In genomic region chr11:64317325-64317960, GRCh38 we compare ENCODE assay signal across 1 cellular context.
A peak's percentile ranks its signal among the peaks of the same experiment; 100 is the strongest.
TF ChIP-seq lines count a peak whose summit lies in the region.

TRMT112 (minus strand) TSS chr11:64317559; CDS start chr11:64317526, 33 bp downstream.

TF ChIP-seq in WTC11, 78 proteins besides CTCF, POLR2A, EP300 and RAD21 (continued from another document):
- TF ChIP-seq NR3C1 (CRISPR knock-in tag; conservative IDR thresholded peaks at IDR 0.05; ENCODE audit: low read depth) (no peak), PRRX2 (CRISPR knock-in tag; IDR thresholded peaks at IDR 0.05) (no peak), ZNF671 (CRISPR knock-in tag; IDR thresholded peaks at IDR 0.05) (no peak), GABPB1 (CRISPR knock-in tag; IDR thresholded peaks at IDR 0.05) (peak; percentile 77), RORB (CRISPR knock-in tag; IDR thresholded peaks at IDR 0.05) (no peak), MXD4 (CRISPR knock-in tag; IDR thresholded peaks at IDR 0.05; ENCODE audit: borderline replicate concordance) (no peak), NFYB (CRISPR knock-in tag; conservative IDR thresholded peaks at IDR 0.05; ENCODE audit: low read depth) (peak; percentile 68), ZNF121 (CRISPR knock-in tag; IDR thresholded peaks at IDR 0.05) (no peak), TEAD1 (CRISPR knock-in tag; IDR thresholded peaks at IDR 0.05) (peak; percentile 89), CREB1 (CRISPR knock-in tag; IDR thresholded peaks at IDR 0.05) (0 out of 2 replicates have a peak, but pooled peaks have one; percentile 20), ZNF416 (CRISPR knock-in tag; IDR thresholded peaks at IDR 0.05) (no peak), ETV6 (CRISPR knock-in tag; IDR thresholded peaks at IDR 0.05) (peak; percentile 72; the same call in 1 of the 2 replicates), E2F1 (CRISPR knock-in tag; IDR thresholded peaks at IDR 0.05) (0 out of 2 replicates have a peak, but pooled peaks have one; percentile 64), ZNF281 (CRISPR knock-in tag; IDR thresholded peaks at IDR 0.05) (no peak), USF2 (CRISPR knock-in tag; IDR thresholded peaks at IDR 0.05) (peak; percentile 84), SMAD4 (CRISPR knock-in tag; IDR thresholded peaks at IDR 0.05) (no peak), ATF1 (CRISPR knock-in tag; IDR thresholded peaks at IDR 0.05) (no peak)
- TF ChIP-seq, protein P1, sequence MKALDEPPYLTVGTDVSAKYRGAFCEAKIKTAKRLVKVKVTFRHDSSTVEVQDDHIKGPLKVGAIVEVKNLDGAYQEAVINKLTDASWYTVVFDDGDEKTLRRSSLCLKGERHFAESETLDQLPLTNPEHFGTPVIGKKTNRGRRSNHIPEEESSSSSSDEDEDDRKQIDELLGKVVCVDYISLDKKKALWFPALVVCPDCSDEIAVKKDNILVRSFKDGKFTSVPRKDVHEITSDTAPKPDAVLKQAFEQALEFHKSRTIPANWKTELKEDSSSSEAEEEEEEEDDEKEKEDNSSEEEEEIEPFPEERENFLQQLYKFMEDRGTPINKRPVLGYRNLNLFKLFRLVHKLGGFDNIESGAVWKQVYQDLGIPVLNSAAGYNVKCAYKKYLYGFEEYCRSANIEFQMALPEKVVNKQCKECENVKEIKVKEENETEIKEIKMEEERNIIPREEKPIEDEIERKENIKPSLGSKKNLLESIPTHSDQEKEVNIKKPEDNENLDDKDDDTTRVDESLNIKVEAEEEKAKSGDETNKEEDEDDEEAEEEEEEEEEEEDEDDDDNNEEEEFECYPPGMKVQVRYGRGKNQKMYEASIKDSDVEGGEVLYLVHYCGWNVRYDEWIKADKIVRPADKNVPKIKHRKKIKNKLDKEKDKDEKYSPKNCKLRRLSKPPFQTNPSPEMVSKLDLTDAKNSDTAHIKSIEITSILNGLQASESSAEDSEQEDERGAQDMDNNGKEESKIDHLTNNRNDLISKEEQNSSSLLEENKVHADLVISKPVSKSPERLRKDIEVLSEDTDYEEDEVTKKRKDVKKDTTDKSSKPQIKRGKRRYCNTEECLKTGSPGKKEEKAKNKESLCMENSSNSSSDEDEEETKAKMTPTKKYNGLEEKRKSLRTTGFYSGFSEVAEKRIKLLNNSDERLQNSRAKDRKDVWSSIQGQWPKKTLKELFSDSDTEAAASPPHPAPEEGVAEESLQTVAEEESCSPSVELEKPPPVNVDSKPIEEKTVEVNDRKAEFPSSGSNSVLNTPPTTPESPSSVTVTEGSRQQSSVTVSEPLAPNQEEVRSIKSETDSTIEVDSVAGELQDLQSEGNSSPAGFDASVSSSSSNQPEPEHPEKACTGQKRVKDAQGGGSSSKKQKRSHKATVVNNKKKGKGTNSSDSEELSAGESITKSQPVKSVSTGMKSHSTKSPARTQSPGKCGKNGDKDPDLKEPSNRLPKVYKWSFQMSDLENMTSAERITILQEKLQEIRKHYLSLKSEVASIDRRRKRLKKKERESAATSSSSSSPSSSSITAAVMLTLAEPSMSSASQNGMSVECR (CRISPR knock-in tag; IDR thresholded peaks at IDR 0.05; ENCODE audit: borderline replicate concordance), result peak; percentile 24; the same call in 1 of the 2 replicates
- TF ChIP-seq, protein P2, sequence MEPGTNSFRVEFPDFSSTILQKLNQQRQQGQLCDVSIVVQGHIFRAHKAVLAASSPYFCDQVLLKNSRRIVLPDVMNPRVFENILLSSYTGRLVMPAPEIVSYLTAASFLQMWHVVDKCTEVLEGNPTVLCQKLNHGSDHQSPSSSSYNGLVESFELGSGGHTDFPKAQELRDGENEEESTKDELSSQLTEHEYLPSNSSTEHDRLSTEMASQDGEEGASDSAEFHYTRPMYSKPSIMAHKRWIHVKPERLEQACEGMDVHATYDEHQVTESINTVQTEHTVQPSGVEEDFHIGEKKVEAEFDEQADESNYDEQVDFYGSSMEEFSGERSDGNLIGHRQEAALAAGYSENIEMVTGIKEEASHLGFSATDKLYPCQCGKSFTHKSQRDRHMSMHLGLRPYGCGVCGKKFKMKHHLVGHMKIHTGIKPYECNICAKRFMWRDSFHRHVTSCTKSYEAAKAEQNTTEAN (CRISPR knock-in tag; IDR thresholded peaks at IDR 0.05), result 0 out of 2 replicates have a peak, but pooled peaks have one; percentile 34
- TF ChIP-seq, protein P3, sequence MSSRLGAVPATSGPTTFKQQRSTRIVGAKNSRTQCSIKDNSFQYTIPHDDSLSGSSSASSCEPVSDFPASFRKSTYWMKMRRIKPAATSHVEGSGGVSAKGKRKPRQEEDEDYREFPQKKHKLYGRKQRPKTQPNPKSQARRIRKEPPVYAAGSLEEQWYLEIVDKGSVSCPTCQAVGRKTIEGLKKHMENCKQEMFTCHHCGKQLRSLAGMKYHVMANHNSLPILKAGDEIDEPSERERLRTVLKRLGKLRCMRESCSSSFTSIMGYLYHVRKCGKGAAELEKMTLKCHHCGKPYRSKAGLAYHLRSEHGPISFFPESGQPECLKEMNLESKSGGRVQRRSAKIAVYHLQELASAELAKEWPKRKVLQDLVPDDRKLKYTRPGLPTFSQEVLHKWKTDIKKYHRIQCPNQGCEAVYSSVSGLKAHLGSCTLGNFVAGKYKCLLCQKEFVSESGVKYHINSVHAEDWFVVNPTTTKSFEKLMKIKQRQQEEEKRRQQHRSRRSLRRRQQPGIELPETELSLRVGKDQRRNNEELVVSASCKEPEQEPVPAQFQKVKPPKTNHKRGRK (CRISPR knock-in tag; IDR thresholded peaks at IDR 0.05; ENCODE audit: borderline replicate concordance), result no peak
- TF ChIP-seq, protein P4, sequence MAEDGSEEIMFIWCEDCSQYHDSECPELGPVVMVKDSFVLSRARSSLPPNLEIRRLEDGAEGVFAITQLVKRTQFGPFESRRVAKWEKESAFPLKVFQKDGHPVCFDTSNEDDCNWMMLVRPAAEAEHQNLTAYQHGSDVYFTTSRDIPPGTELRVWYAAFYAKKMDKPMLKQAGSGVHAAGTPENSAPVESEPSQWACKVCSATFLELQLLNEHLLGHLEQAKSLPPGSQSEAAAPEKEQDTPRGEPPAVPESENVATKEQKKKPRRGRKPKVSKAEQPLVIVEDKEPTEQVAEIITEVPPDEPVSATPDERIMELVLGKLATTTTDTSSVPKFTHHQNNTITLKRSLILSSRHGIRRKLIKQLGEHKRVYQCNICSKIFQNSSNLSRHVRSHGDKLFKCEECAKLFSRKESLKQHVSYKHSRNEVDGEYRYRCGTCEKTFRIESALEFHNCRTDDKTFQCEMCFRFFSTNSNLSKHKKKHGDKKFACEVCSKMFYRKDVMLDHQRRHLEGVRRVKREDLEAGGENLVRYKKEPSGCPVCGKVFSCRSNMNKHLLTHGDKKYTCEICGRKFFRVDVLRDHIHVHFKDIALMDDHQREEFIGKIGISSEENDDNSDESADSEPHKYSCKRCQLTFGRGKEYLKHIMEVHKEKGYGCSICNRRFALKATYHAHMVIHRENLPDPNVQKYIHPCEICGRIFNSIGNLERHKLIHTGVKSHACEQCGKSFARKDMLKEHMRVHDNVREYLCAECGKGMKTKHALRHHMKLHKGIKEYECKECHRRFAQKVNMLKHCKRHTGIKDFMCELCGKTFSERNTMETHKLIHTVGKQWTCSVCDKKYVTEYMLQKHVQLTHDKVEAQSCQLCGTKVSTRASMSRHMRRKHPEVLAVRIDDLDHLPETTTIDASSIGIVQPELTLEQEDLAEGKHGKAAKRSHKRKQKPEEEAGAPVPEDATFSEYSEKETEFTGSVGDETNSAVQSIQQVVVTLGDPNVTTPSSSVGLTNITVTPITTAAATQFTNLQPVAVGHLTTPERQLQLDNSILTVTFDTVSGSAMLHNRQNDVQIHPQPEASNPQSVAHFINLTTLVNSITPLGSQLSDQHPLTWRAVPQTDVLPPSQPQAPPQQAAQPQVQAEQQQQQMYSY (CRISPR knock-in tag; IDR thresholded peaks at IDR 0.05), result no peak
- TF ChIP-seq, protein P5, sequence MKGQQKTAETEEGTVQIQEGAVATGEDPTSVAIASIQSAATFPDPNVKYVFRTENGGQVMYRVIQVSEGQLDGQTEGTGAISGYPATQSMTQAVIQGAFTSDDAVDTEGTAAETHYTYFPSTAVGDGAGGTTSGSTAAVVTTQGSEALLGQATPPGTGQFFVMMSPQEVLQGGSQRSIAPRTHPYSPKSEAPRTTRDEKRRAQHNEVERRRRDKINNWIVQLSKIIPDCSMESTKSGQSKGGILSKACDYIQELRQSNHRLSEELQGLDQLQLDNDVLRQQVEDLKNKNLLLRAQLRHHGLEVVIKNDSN (CRISPR knock-in tag; IDR thresholded peaks at IDR 0.05), result peak; percentile 88
- TF ChIP-seq, protein P6, sequence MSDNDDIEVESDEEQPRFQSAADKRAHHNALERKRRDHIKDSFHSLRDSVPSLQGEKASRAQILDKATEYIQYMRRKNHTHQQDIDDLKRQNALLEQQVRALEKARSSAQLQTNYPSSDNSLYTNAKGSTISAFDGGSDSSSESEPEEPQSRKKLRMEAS (CRISPR knock-in tag; IDR thresholded peaks at IDR 0.05), result peak; percentile 85
